In the genomic region with DNA sequence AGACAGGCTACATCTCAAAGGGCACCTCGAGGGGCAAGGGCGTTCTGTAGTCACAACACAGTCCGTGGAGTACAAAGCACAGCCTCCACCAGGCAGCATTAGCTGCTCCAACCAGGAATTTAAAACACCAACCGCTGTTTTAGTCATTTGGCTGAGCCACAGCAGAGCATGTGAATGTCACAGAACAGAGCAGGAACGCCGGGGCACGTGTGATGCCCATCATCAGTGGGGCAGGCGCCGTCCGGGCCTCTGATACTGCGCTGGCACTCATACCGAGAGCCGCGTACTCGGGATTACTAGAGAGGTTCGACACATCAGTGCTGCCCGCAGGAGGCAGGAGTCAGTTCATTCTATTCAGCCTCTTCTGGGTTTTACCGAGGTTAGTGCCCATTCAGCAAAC, we compare ENCODE assay signal across 17 cellular contexts. TPM values are rescaled to one million over a fixed set of nuclear protein-coding genes. Genes with fewer than 3 reads are reported as not detected.
DNase-seq lines count a peak whose midpoint lies in the region; ATAC-seq and TF ChIP-seq lines count a peak whose summit lies in the region.
"Had no signal": no experiment of that assay in that cellular context is flagged by ENCODE, and none has a peak within 500 bp of the region (broad histone marks: within the 10 kb centered on the region; RNA-seq: fewer than 3 reads in every experiment).

No MANE protein-coding gene starts in this region.

- peaks cover 41% of the 10 kb centered on the region for H3K4me1 Mint-ChIP-seq in chondrocyte (ENCODE audit: low read depth)
- peaks cover 34% of the 10 kb centered on the region for H3K4me1 Mint-ChIP-seq in neural progenitor cell
- peaks cover 0 to 10% (median 0%) of the 10 kb centered on the region in 4 donors for H3K4me1 Mint-ChIP-seq in CD4-positive, alpha-beta memory T cell

- H3K79me2 ChIP-seq in neural progenitor cell (ENCODE audit: low read depth), result peaks cover 6% of the 10 kb centered on the region

- TF ChIP-seq CTCF in chondrocyte (IDR thresholded peaks at IDR 0.05) (no peak), neural progenitor cell (IDR thresholded peaks at IDR 0.05) (no peak)

- H3K27me3 ChIP-seq in neural progenitor cell, result no peaks in the 10 kb centered on the region
- H3K27me3 ChIP-seq in CD4-positive, alpha-beta memory T cell (ENCODE audit: insufficient read depth, low read length), result no peaks in the 10 kb centered on the region

- CTCF ChIA-PET in CD4-positive, alpha-beta memory T cell (lab: Charles Lee; ENCODE audit: partially characterized antibody), result interaction anchor here (0.6 to 12.8 kb wide), 7 partner anchors 7 to 93 kb away, joined by 3 to 558 read pairs (median 17); no protein-coding TSS in a partner anchor

- H3K9ac ChIP-seq in neural progenitor cell, result no peak overlapping the region

- no peaks in the 10 kb centered on the region for H3K4me1 ChIP-seq in neural progenitor cell
- no peaks in the 10 kb centered on the region for H3K4me1 ChIP-seq in CD4-positive, alpha-beta memory T cell (ENCODE audit: insufficient read depth, low read length)
- H3K4me1 ChIP-seq: HAP-1 had no signal

- intact Hi-C loops in Right ventricle myocardium superior (cut with DNase I), result no loop called here
- intact Hi-C loops in left ventricle myocardium superior (cut with micrococcal nuclease), result no loop called here
- intact Hi-C loops in CD4-positive, alpha-beta memory T cell (cut with micrococcal nuclease), result no loop called here

- H3K27ac ChIP-seq in neural progenitor cell, result no peak overlapping the region
- H3K27ac ChIP-seq in CD4-positive, alpha-beta memory T cell (ENCODE audit: low read depth, low read length), result no peak overlapping the region
- H3K27ac ChIP-seq: C4-2B had no signal

- H3K27ac Mint-ChIP-seq in chondrocyte (ENCODE audit: unreplicated experiment) (no peak overlapping the region), neural progenitor cell (peak overlapping the region; percentile 19)
- peak overlapping the region in 1 of 7 donors; percentile 29 for H3K27ac Mint-ChIP-seq in CD4-positive, alpha-beta memory T cell
- H3K27ac Mint-ChIP-seq: CD8-positive, alpha-beta T cell had no signal

- no peak overlapping the region for H2AFZ ChIP-seq in neural progenitor cell (replicated peaks)

- ATAC-seq in Right ventricle myocardium superior (ENCODE audit: poor library complexity), result no peak
- no peak for ATAC-seq in left ventricle myocardium superior
- ATAC-seq: CD8-positive, alpha-beta T cell; HepG2; K562 had no signal

- no peak overlapping the region for H3K4me2 ChIP-seq in neural progenitor cell

- POLR2A ChIA-PET in CD4-positive, alpha-beta memory T cell (lab: Charles Lee; ENCODE audit: partially characterized antibody), result interaction anchor here (1.7 kb wide), 1 partner anchor 78 kb away, joined by 5 read pairs; the partner anchor contains the start of gene SGSM2

- no peak overlapping the region for H3K4me3 Mint-ChIP-seq in chondrocyte (ENCODE audit: unreplicated experiment)
- H3K4me3 Mint-ChIP-seq in neural progenitor cell, result no peak overlapping the region
- H3K4me3 Mint-ChIP-seq in CD4-positive, alpha-beta memory T cell, result no peak overlapping the region
- H3K4me3 Mint-ChIP-seq: CD8-positive, alpha-beta T cell had no signal

- H3F3A ChIP-seq in neural progenitor cell (ENCODE audit: low read depth), result peaks cover 21% of the 10 kb centered on the region

- H3K9me3 Mint-ChIP-seq in chondrocyte (ENCODE audit: low read depth), result no peaks in the 10 kb centered on the region
- no peaks in the 10 kb centered on the region for H3K9me3 Mint-ChIP-seq in neural progenitor cell
- H3K9me3 Mint-ChIP-seq in CD4-positive, alpha-beta memory T cell, result no peaks in the 10 kb centered on the region
- H3K9me3 Mint-ChIP-seq: CD8-positive, alpha-beta T cell had no signal

- H3K9me3 ChIP-seq in neural progenitor cell (ENCODE audit: low read depth), result no peaks in the 10 kb centered on the region
- no peaks in the 10 kb centered on the region for H3K9me3 ChIP-seq in CD4-positive, alpha-beta memory T cell (ENCODE audit: control insufficient read depth in 1 of 2, low read length in 2 of 2)
- H3K9me3 ChIP-seq: HAP-1 had no signal

- H3K36me3 Mint-ChIP-seq in chondrocyte (ENCODE audit: low read depth) (peaks cover 4% of the 10 kb centered on the region), neural progenitor cell (peaks cover 25% of the 10 kb centered on the region)
- peaks cover 0 to 39% of the 10 kb centered on the region in 2 donors for H3K36me3 Mint-ChIP-seq in CD4-positive, alpha-beta memory T cell

- no peaks in the 10 kb centered on the region for H3K36me3 ChIP-seq in neural progenitor cell
- peaks cover 22% of the 10 kb centered on the region for H3K36me3 ChIP-seq in CD4-positive, alpha-beta memory T cell (ENCODE audit: insufficient read depth, low read length)

- DNase-seq in Right ventricle myocardium superior (peak; percentile 38), left ventricle myocardium superior (no peak), chondrocyte (ENCODE audit: low spot score) (peak; percentile 59), neural progenitor cell (ENCODE audit: low spot score) (no peak), NCI-H1417 treated with DMSO at 0.1 percent for 48 hours (lab: John Stamatoyannopoulos, UW) (no peak), C1 segment of cervical spinal cord (lab: John Stamatoyannopoulos, UW) (no peak)
- no peak for DNase-seq in CD4-positive, alpha-beta memory T cell
- DNase-seq: ACHN; CD8-positive, alpha-beta T cell; COR-L47; DMS153; DMS79 treated with DMSO at 0.1 percent for 48 hours; EL had no signal

- H3K27me3 Mint-ChIP-seq in chondrocyte (ENCODE audit: low read depth) (no peaks in the 10 kb centered on the region), neural progenitor cell (ENCODE audit: insufficient read depth, low read depth) (peaks cover 13% of the 10 kb centered on the region)
- H3K27me3 Mint-ChIP-seq in CD4-positive, alpha-beta memory T cell, result no peaks in the 10 kb centered on the region

- peaks cover 12% of the 10 kb centered on the region for H4K20me1 ChIP-seq in neural progenitor cell (ENCODE audit: low read depth)

- H3K4me3 ChIP-seq in neural progenitor cell, result no peak overlapping the region
- H3K4me3 ChIP-seq in CD4-positive, alpha-beta memory T cell (ENCODE audit: low read length in 2 of 2), result no peak overlapping the region
- H3K4me3 ChIP-seq: HAP-1, K562 had no signal

RNA-seq across cellular contexts. Expression of gene MNT, which starts 13.8 kb away (rescaled TPM):
- total RNA-seq in Right ventricle myocardium superior, result 10.1 TPM
- total RNA-seq in left ventricle myocardium superior, result 10.4 TPM
- total RNA-seq in chondrocyte, result 22.7 to 29.8 TPM (median 29.4 TPM) in 3 replicates
- total RNA-seq in neural progenitor cell (ENCODE audit: low replicate concordance), result 2.2 and 11.1 TPM in 2 replicates
- 10 to 100 TPM; 45.0 to 50.7 TPM for total RNA-seq in CD4-positive, alpha-beta memory T cell
- 1 to 10 TPM in 1 of 2 donors, under 1 TPM in 1; 0.29 to 1.4 TPM for polyA plus RNA-seq in CD4-positive, alpha-beta memory T cell

Comparison
In these comparisons a context has a peak if more than half of its experiments do, and no peak if none do; other contexts are left out.
1. DNase-seq: peak in Right ventricle myocardium superior (single experiment) and chondrocyte (single experiment); none in left ventricle myocardium superior (single experiment), neural progenitor cell (single experiment), NCI-H1417 treated with DMSO at 0.1 percent for 48 hours (single experiment), CD4-positive, alpha-beta memory T cell (0 of 5) and C1 segment of cervical spinal cord (0 of 14).